ENCODE assay signal across 26 cellular contexts in genomic region chr12:82120901-82121300, GRCh38.
A peak's percentile ranks its signal among the peaks of the same experiment; 100 is the strongest.
DNase-seq lines count a peak whose midpoint lies in the region; FAIRE-seq and TF ChIP-seq lines count a peak whose summit lies in the region.
"Had no signal": no experiment of that assay in that cellular context is flagged by ENCODE, and none has a peak within 500 bp of the region (broad histone marks: within the 10 kb centered on the region; RNA-seq: fewer than 3 reads in every experiment).

No MANE protein-coding gene starts in this region.

- TF ChIP-seq POLR2A in H1 (IDR thresholded peaks at IDR 0.05; ENCODE audit: control extremely low read depth in 1 of 2, low read depth in 2 of 2, low read length in 2 of 2): no peak
- no peak for TF ChIP-seq POLR2A in uterus (IDR thresholded peaks at IDR 0.05)

- WGBS in H1 (ENCODE audit: extremely low coverage in 1 of 2, insufficient coverage in 1 of 2, insufficient read length in 1 of 2, insufficient replicate concordance in 2 of 2, low coverage in 1 of 2, low lambda C conversion rate in 2 of 2, missing lambda C conversion rate in 1 of 2), 2 experiments: 95% methylated on average over 4 of the region's 4 CpGs; no CpG with 5 or more reads in 1 of the 2 experiments

- H3K36me3 ChIP-seq in H1 (ENCODE audit: control insufficient read depth in 2 of 4, insufficient read depth in 4 of 4, low read length in 3 of 4) (no peaks in the 10 kb centered on the region), uterus (no peaks in the 10 kb centered on the region)
- H3K36me3 ChIP-seq: BE2C; BLaER1 treated with 17β-estradiol and CSF1 and Interleukin-3, amounts not matched to agents 10 nM and 100 nM; HAP-1 had no signal

- H2BK15ac ChIP-seq in H1 (ENCODE audit: low read length): no peak overlapping the region

- POLR2A ChIA-PET in H1 (lab: Charles Lee; ENCODE audit: partially characterized antibody): no interaction called here

- H3K79me2 ChIP-seq in H1 (ENCODE audit: control insufficient read depth in 1 of 2, insufficient read depth in 2 of 2, low read length in 2 of 2): no peaks in the 10 kb centered on the region

- intact Hi-C loops in posterior vena cava (cut with DNase I): no loop called here
- intact Hi-C loops in uterus (cut with DNase I; ENCODE audit: low total_unique reads): no loop called here

- H3K23ac ChIP-seq in H1 (ENCODE audit: insufficient read length): no peak overlapping the region

- DNase-seq in H1 (ENCODE audit: low read depth in 1 of 2, low spot score in 2 of 2) (no peak), posterior vena cava (ENCODE audit: low spot score) (peak; percentile 66), type B pancreatic cell (ENCODE audit: extremely low spot score, unreplicated experiment) (peak; percentile 57), NCI-H146 treated with DMSO at 0.1 percent for 48 hours (lab: John Stamatoyannopoulos, UW; ENCODE audit: unreplicated experiment) (no peak), uterus (no peak)
- no peak for DNase-seq in activated CD4-positive, alpha-beta T cell treated with anti-CD3 and anti-CD28 coated beads for 48 hours
- DNase-seq in activated naive CD4-positive, alpha-beta T cell treated with anti-CD3 and anti-CD28 coated beads, Interleukin-2, amount 50 U/mL, for 16 hours: no peak
- DNase-seq: 8988T; ACHN; AML-193; BE2C; CD4-positive, alpha-beta T cell; CD8-positive, alpha-beta memory T cell; DMS 273 treated with DMSO at 0.1 percent for 48 hours; DMS79 treated with DMSO at 0.1 percent for 48 hours; GF-D8; HFFc6 had no signal

- H3K4ac ChIP-seq in H1 (replicated peaks; ENCODE audit: insufficient read length, low read depth, low read length): no peak overlapping the region

- no peak overlapping the region for H3K14ac ChIP-seq in H1 (ENCODE audit: insufficient read length)

- no peak overlapping the region for H3K56ac ChIP-seq in H1 (replicated peaks; ENCODE audit: insufficient read length, low read depth, low read length)

- no peaks in the 10 kb centered on the region for H4K20me1 ChIP-seq in H1 (replicated peaks in 1 of 2; ENCODE audit: control insufficient read depth in 1 of 2, insufficient read depth in 2 of 2, low read length in 2 of 2)
- H4K20me1 ChIP-seq: BLaER1 treated with 17β-estradiol and CSF1 and Interleukin-3, amounts not matched to agents 10 nM and 100 nM had no signal

- H2BK20ac ChIP-seq in H1 (ENCODE audit: low read length): no peak overlapping the region

- no peak overlapping the region for H3K27ac Mint-ChIP-seq in type B pancreatic cell
- H3K27ac Mint-ChIP-seq: CD14-positive monocyte; CD4-positive, alpha-beta T cell; CD8-positive, alpha-beta memory T cell; GM23338; HFFc6 had no signal

- no peak overlapping the region for H3K18ac ChIP-seq in H1 (ENCODE audit: extremely low read depth, low read length)

- H3K4me2 ChIP-seq in H1 (ENCODE audit: insufficient read depth in 1 of 2, low read depth in 2 of 2, low read length in 2 of 2): no peak overlapping the region
- H3K4me2 ChIP-seq: A549; BLaER1 treated with 17β-estradiol and CSF1 and Interleukin-3, amounts not matched to agents 10 nM and 100 nM; GM23338 had no signal

- no peak overlapping the region for H2BK120ac ChIP-seq in H1 (replicated peaks; ENCODE audit: low read depth, low read length)

- no peak overlapping the region for H2BK5ac ChIP-seq in H1 (ENCODE audit: low read depth, low read length)

- H3K79me1 ChIP-seq in H1 (ENCODE audit: low read depth, low read length): no peaks in the 10 kb centered on the region

- H3K4me1 ChIP-seq in H1 (replicated peaks in 1 of 4; ENCODE audit: control insufficient read depth in 3 of 4, insufficient read depth in 4 of 4, low read length in 3 of 4) (no peaks in the 10 kb centered on the region), uterus (no peaks in the 10 kb centered on the region)
- H3K4me1 ChIP-seq: A549, BE2C had no signal

- H2AK5ac ChIP-seq in H1 (ENCODE audit: low read depth, low read length): no peak overlapping the region

- FAIRE-seq in H1 (lab: Jason Lieb, UNC): no peak
- FAIRE-seq: A549, D721Med, GM12891, GM18507, H54 had no signal

- H4K8ac ChIP-seq in H1 (ENCODE audit: extremely low read depth, insufficient read depth, low read length): peak overlapping the region; percentile 71

- peaks cover 0 to 1% (median 0%) of the 10 kb centered on the region in 4 experiments; a peak in 1 of 7 replicates for H3K27me3 ChIP-seq in H1 (replicated peaks in 1 of 4; ENCODE audit: control insufficient read depth in 3 of 4, extremely low read depth in 1 of 4, insufficient read depth in 3 of 4, low read length in 3 of 4)
- H3K27me3 ChIP-seq in uterus: no peaks in the 10 kb centered on the region
- H3K27me3 ChIP-seq: BE2C; BLaER1 treated with 17β-estradiol and CSF1 and Interleukin-3, amounts not matched to agents 10 nM and 100 nM had no signal

- no peak overlapping the region for H3K9ac ChIP-seq in H1 (replicated peaks in 1 of 4; ENCODE audit: extremely low read depth in 1 of 4, low read depth in 3 of 4, low read length in 3 of 4)
- H3K9ac ChIP-seq: BLaER1 treated with 17β-estradiol and CSF1 and Interleukin-3, amounts not matched to agents 10 nM and 100 nM had no signal

- H3K27ac ChIP-seq in H1 (ENCODE audit: low read depth, low read length) (no peak overlapping the region), uterus (no peak overlapping the region)
- H3K27ac ChIP-seq: A549; BLaER1 treated with 17β-estradiol and CSF1 and Interleukin-3, amounts not matched to agents 10 nM and 100 nM had no signal

- H4K5ac ChIP-seq in H1 (ENCODE audit: insufficient read length, low read depth, low read length): no peak overlapping the region

- CTCF ChIA-PET in H1 (lab: Charles Lee; ENCODE audit: partially characterized antibody): no interaction called here

- H3K9me3 ChIP-seq in H1 (ENCODE audit: insufficient read depth in 2 of 2, low read depth in 1 of 2, low read length in 1 of 2) (no peaks in the 10 kb centered on the region), uterus (no peaks in the 10 kb centered on the region)
- H3K9me3 ChIP-seq: A549, BE2C, HAP-1 had no signal

- no peak overlapping the region for H2BK12ac ChIP-seq in H1 (ENCODE audit: low read depth, low read length)

- no peak overlapping the region for H3K4me3 Mint-ChIP-seq in type B pancreatic cell
- H3K4me3 Mint-ChIP-seq: CD14-positive monocyte; CD4-positive, alpha-beta T cell; CD8-positive, alpha-beta memory T cell; GM23338; HFFc6 had no signal

- no peaks in the 10 kb centered on the region for H3K9me3 Mint-ChIP-seq in type B pancreatic cell
- H3K9me3 Mint-ChIP-seq: GM23338 had no signal

- no peak overlapping the region for H2AFZ ChIP-seq in H1 (ENCODE audit: low read length)

- no peak for TF ChIP-seq CTCF in H1 (IDR thresholded peaks at IDR 0.05; ENCODE audit: control extremely low read depth in 1 of 3, insufficient read depth in 1 of 3, low read depth in 1 of 3, low read length in 3 of 3)
- TF ChIP-seq CTCF in type B pancreatic cell (conservative IDR thresholded peaks at IDR 0.05): no peak
- TF ChIP-seq CTCF in uterus (IDR thresholded peaks at IDR 0.05): no peak

- H3K36me3 Mint-ChIP-seq in type B pancreatic cell: no peaks in the 10 kb centered on the region
- H3K36me3 Mint-ChIP-seq: CD14-positive monocyte; CD8-positive, alpha-beta memory T cell had no signal

- no peaks in the 10 kb centered on the region for H3K23me2 ChIP-seq in H1 (ENCODE audit: low read depth, low read length)

- no peaks in the 10 kb centered on the region for H3K27me3 Mint-ChIP-seq in type B pancreatic cell
- H3K27me3 Mint-ChIP-seq: CD4-positive, alpha-beta T cell; CD8-positive, alpha-beta memory T cell had no signal

- H4K91ac ChIP-seq in H1 (replicated peaks; ENCODE audit: insufficient read length, low read length): no peak overlapping the region

- TF ChIP-seq EP300 in H1 (IDR thresholded peaks at IDR 0.05; ENCODE audit: borderline replicate concordance in 1 of 2, low read depth in 2 of 2, low read length in 2 of 2): no peak

- TF ChIP-seq RAD21 in H1 (IDR thresholded peaks at IDR 0.05 in 1 of 2, conservative IDR thresholded peaks at IDR 0.05 in 1 of 2; ENCODE audit: low read depth in 2 of 2, low read length in 2 of 2): no peak

- no peaks in the 10 kb centered on the region for H3K4me1 Mint-ChIP-seq in type B pancreatic cell (ENCODE audit: unreplicated experiment)
- H3K4me1 Mint-ChIP-seq: CD14-positive monocyte; CD8-positive, alpha-beta memory T cell; GM23338 had no signal

- no peak overlapping the region for H3K4me3 ChIP-seq in H1 (ENCODE audit: extremely low read depth in 1 of 4, insufficient read depth in 2 of 4, low read depth in 3 of 4, low read length in 4 of 4)
- no peak overlapping the region for H3K4me3 ChIP-seq in uterus
- H3K4me3 ChIP-seq: A549; BLaER1 treated with 17β-estradiol and CSF1 and Interleukin-3, amounts not matched to agents 10 nM and 100 nM; GM23338; HAP-1 had no signal

TF ChIP-seq in H1, 55 proteins besides CTCF, POLR2A, EP300 and RAD21:
- TF ChIP-seq YY1 (IDR thresholded peaks at IDR 0.05; ENCODE audit: low read depth, low read length) (no peak), JUND (IDR thresholded peaks at IDR 0.05; ENCODE audit: low read length) (no peak), CTBP2 (IDR thresholded peaks at IDR 0.05; ENCODE audit: borderline replicate concordance, insufficient read depth, insufficient read length, low read length) (no peak), NRF1 (IDR thresholded peaks at IDR 0.05; ENCODE audit: low read depth, low read length) (no peak), TAF1 (IDR thresholded peaks at IDR 0.05; ENCODE audit: low read depth, low read length) (no peak)

Comparison
In these comparisons a context has a peak if more than half of its experiments do, and no peak if none do; other contexts are left out.
1. DNase-seq: peak in posterior vena cava (single experiment) and type B pancreatic cell (single experiment); none in H1 (0 of 2), NCI-H146 treated with DMSO at 0.1 percent for 48 hours (single experiment), uterus (0 of 2), activated CD4-positive, alpha-beta T cell treated with anti-CD3 and anti-CD28 coated beads for 48 hours (single experiment) and activated naive CD4-positive, alpha-beta T cell treated with anti-CD3 and anti-CD28 coated beads, Interleukin-2, amount 50 U/mL, for 16 hours (single experiment).